In the genomic region with DNA sequence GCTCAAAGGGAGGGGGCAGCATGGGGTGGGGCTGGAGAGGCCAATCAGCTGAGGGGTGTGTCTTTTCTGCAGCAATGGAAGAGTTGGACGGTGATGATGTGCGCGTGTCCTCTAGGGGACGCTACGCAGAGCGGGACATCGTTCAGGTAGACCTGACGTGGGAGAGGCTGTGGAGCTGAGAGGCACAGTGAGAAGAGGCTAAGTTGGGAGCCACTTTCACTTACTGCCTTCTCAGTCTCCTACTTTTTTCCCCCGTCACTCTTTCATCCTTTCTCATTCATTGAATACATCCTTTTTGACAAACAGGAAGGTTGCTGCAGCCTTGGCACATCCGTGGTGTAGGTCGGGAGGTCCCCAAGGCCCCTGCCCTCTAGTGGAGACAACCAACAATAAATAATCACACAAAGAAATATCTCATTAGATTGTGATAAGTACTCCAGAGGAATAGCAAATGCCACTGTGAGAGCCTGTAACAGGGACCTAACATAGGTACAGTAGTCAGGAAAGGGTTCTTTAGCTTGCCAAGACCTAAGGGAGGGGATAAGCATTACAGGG, we compare ENCODE assay signal across 8 cellular contexts. TPM values are rescaled to one million over a fixed set of nuclear protein-coding genes. Genes with fewer than 3 reads are reported as not detected.
DNase-seq lines count a peak whose midpoint lies in the region.

No MANE protein-coding gene starts in this region.

- H3K79me2 ChIP-seq in Karpas-422 (ENCODE audit: low read length) = peaks cover 5% of the 10 kb centered on the region

- CTCF ChIA-PET in activated CD4-positive, alpha-beta T cell treated with anti-CD3 and anti-CD28 coated beads, Interleukin-2, amount 10 ng/mL, durations not matched to agents 7 days and 5 days (lab: Charles Lee) = interaction anchor here (0.8 to 3.1 kb wide), 13 partner anchors 9 to 474 kb away, joined by 3 to 19 read pairs (median 3); no protein-coding TSS in a partner anchor

- no peaks in the 10 kb centered on the region for H3K9me3 ChIP-seq in Karpas-422 (ENCODE audit: low read length)

- H3K4me2 ChIP-seq in Karpas-422 (ENCODE audit: low read depth, low read length, poor library complexity, severe bottlenecking) = peak overlapping the region; percentile 47

- H3K4me1 ChIP-seq in Karpas-422 (ENCODE audit: low read length) = peaks cover 19% of the 10 kb centered on the region

- peak overlapping the region; percentile 75; the same call in 1 of the 2 replicates for H2AFZ ChIP-seq in Karpas-422 (ENCODE audit: low read length)

- H3K27me3 Mint-ChIP-seq in activated CD4-positive, alpha-beta T cell treated with anti-CD3 and anti-CD28 coated beads, Interleukin-2, amount 10 ng/mL, durations not matched to agents 7 days and 5 days = no peaks in the 10 kb centered on the region

- no peaks in the 10 kb centered on the region for H3K36me3 ChIP-seq in Karpas-422 (ENCODE audit: insufficient read depth, low read length)

- H3K9ac ChIP-seq in Karpas-422 (ENCODE audit: low read length) = peak overlapping the region; percentile 40; the same call in 1 of the 2 replicates

- peaks cover 29% of the 10 kb centered on the region for H3K4me1 Mint-ChIP-seq in activated CD4-positive, alpha-beta T cell treated with anti-CD3 and anti-CD28 coated beads, Interleukin-2, amount 10 ng/mL, durations not matched to agents 7 days and 5 days

- H3K4me3 Mint-ChIP-seq in activated CD4-positive, alpha-beta T cell treated with anti-CD3 and anti-CD28 coated beads, Interleukin-2, amount 10 ng/mL, durations not matched to agents 7 days and 5 days = peak overlapping the region; percentile 51

- no peaks in the 10 kb centered on the region for H4K20me1 ChIP-seq in Karpas-422 (ENCODE audit: insufficient read depth, low read depth, low read length)

- no peaks in the 10 kb centered on the region for H3K27me3 ChIP-seq in Karpas-422 (ENCODE audit: low read length)

- no peaks in the 10 kb centered on the region for H3K9me2 ChIP-seq in Karpas-422 (replicated peaks; ENCODE audit: insufficient read depth, low read length)

- no peaks in the 10 kb centered on the region for H3K36me3 Mint-ChIP-seq in activated CD4-positive, alpha-beta T cell treated with anti-CD3 and anti-CD28 coated beads, Interleukin-2, amount 10 ng/mL, durations not matched to agents 7 days and 5 days (ENCODE audit: low read depth)

- POLR2A ChIA-PET in activated CD4-positive, alpha-beta T cell treated with anti-CD3 and anti-CD28 coated beads, Interleukin-2, amount 10 ng/mL, durations not matched to agents 7 days and 5 days (lab: Charles Lee) = no interaction called here

- no peak overlapping the region for H3K27ac ChIP-seq in Karpas-422 (ENCODE audit: low read length)

- H3K27ac Mint-ChIP-seq in activated CD4-positive, alpha-beta T cell treated with anti-CD3 and anti-CD28 coated beads, Interleukin-2, amount 10 ng/mL, durations not matched to agents 7 days and 5 days = peak overlapping the region; percentile 61

- peak; percentile 74 for DNase-seq in ELF-1 (ENCODE audit: low read depth, low spot score)
- DNase-seq in Karpas-422 = peak; percentile 90
- peak; percentile 68 for DNase-seq in activated CD4-positive, alpha-beta T cell treated with anti-CD3 and anti-CD28 coated beads, Interleukin-2, amount 10 ng/mL, durations not matched to agents 7 days and 5 days
- DNase-seq in germinal center (ENCODE audit: low spot score) = peak; percentile 80
- DNase-seq in stimulated activated naive CD4-positive, alpha-beta T cell (lab: John Stamatoyannopoulos, UW) = peak; percentile 39 to 76 (median 48)
- no peak for DNase-seq in NCI-H2107 (lab: John Stamatoyannopoulos, UW)
- DNase-seq in OCI-M2 (lab: John Stamatoyannopoulos, UW; ENCODE audit: unreplicated experiment) = no peak
- no peak for DNase-seq in hepatic stellate cell (ENCODE audit: low spot score)

- H3K9me3 Mint-ChIP-seq in activated CD4-positive, alpha-beta T cell treated with anti-CD3 and anti-CD28 coated beads, Interleukin-2, amount 10 ng/mL, durations not matched to agents 7 days and 5 days = no peaks in the 10 kb centered on the region

- peak overlapping the region; percentile 50; the same call in 1 of the 2 replicates for H3K4me3 ChIP-seq in Karpas-422 (ENCODE audit: low read length)

RNA-seq across cellular contexts. Expression of a gene that starts 4.4 kb away (rescaled TPM):
- 14.5 and 28.2 TPM in 2 replicates for total RNA-seq in Karpas-422 (2014; rRNA removed; shearing (Covaris generic); ENCODE audit: low replicate concordance)
- 10 to 100 TPM; 51.3 to 51.6 TPM for total RNA-seq in activated CD4-positive, alpha-beta T cell treated with anti-CD3 and anti-CD28 coated beads, Interleukin-2, amount 10 ng/mL, durations not matched to agents 7 days and 5 days

RNA-seq across cellular contexts. Expression of a gene that starts 22.6 kb away (rescaled TPM):
- total RNA-seq in Karpas-422 (2014; rRNA removed; shearing (Covaris generic); ENCODE audit: low replicate concordance) = 22.1 and 48.7 TPM in 2 replicates
- total RNA-seq in activated CD4-positive, alpha-beta T cell treated with anti-CD3 and anti-CD28 coated beads, Interleukin-2, amount 10 ng/mL, durations not matched to agents 7 days and 5 days = 10 to 100 TPM; 42.3 to 47.9 TPM

RNA-seq across cellular contexts. Expression of a gene that starts 23.5 kb away (rescaled TPM):
- total RNA-seq in Karpas-422 (2014; rRNA removed; shearing (Covaris generic); ENCODE audit: low replicate concordance) = 0.18 TPM in 1 of 2 replicates, not detected in the other
- total RNA-seq in activated CD4-positive, alpha-beta T cell treated with anti-CD3 and anti-CD28 coated beads, Interleukin-2, amount 10 ng/mL, durations not matched to agents 7 days and 5 days = under 1 TPM in 1 of 2 experiments, not detected in 1; 0.25 TPM

RNA-seq across cellular contexts. Expression of a gene that starts 42.6 kb away (rescaled TPM):
- total RNA-seq in Karpas-422 (2014; rRNA removed; shearing (Covaris generic); ENCODE audit: low replicate concordance) = 41.6 and 86.6 TPM in 2 replicates
- 10 to 100 TPM; 18.8 to 19.0 TPM for total RNA-seq in activated CD4-positive, alpha-beta T cell treated with anti-CD3 and anti-CD28 coated beads, Interleukin-2, amount 10 ng/mL, durations not matched to agents 7 days and 5 days

Comparison
In these comparisons a context has a peak if more than half of its experiments do, and no peak if none do; other contexts are left out.
1. DNase-seq: peak in ELF-1 (single experiment), Karpas-422 (single experiment), activated CD4-positive, alpha-beta T cell treated with anti-CD3 and anti-CD28 coated beads, Interleukin-2, amount 10 ng/mL, durations not matched to agents 7 days and 5 days (single experiment), germinal center (single experiment) and stimulated activated naive CD4-positive, alpha-beta T cell (6 of 6); none in NCI-H2107 (single experiment), OCI-M2 (single experiment) and hepatic stellate cell (single experiment).